ENCODE assay signal across 8 cellular contexts in the genomic region with DNA sequence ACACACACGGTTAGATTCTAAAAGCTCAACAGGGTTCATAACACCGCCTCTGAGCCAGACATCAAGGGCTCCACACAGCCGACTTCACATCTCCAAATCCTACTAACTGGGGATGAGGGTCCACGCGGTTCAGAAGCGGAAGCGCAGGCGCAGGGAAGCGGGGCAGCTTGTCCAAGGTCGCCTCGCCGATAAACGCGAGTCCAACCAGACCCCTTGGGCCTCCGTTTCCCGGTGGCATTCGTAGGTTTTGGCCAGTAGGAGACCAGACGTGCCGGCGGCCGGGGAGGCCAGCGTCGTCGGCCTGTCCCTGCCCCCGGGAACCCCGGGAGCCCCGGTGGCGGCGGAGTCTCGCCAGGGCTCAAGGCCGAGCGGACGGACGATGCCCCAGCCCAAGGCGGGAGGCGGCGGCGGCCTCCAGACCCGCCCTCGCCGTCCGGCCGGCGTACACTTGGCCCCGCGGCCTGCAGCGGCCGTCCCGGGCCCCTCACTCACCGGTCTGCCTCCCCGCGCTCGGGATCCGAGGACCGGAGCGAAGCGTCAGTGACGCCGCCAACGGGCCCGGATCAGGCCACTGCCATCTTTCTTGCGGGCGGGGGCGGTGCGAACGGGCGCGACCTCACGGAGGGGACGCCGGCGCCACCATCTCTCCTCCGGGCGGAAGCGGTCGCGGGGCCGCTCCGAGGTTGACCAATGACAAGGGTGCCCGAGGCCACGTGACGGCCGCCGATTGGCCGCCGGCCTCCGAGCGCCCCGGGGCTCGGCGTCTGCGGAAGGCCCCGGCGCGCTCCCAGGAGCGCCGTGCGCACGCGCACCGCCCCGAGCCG. TPM values are rescaled to one million over a fixed set of nuclear protein-coding genes. Genes with fewer than 3 reads are reported as not detected.
A peak's percentile ranks its signal among the peaks of the same experiment; 100 is the strongest.
DNase-seq lines count a peak whose midpoint lies in the region; ATAC-seq and TF ChIP-seq lines count a peak whose summit lies in the region.

Gene SDF4 (minus strand): TSS at position 602 of the 824 bp plus-strand sequence. CDS start 3,229 bp downstream, outside the sequence.

- peak; percentile 87 for ATAC-seq in HG02610 (IDR thresholded peaks at IDR 0.05; ENCODE audit: unreplicated experiment)

- H3K4me2 ChIP-seq in SK-N-SH, result peak within 1 kb of the TSS; percentile 95

- POLR2A ChIA-PET in GM10248 (lab: Yijun Ruan, JAX) (interaction anchor here (0.6 kb wide), 1 partner anchor 144 kb away, joined by 3 read pairs; the partner anchor contains the start of gene AURKAIP1), SK-N-SH (lab: Yijun Ruan, JAX) (interaction anchor here (0.8 to 1.0 kb wide), 3 partner anchors 42 to 109 kb away, joined by 3 read pairs; partner anchors contain the start of gene UBE2J2)

- H3K4me3 ChIP-seq in SK-N-SH (ENCODE audit: low read depth in 2 of 2, low read length in 1 of 2), result peak within 1 kb of the TSS; percentile 77 to 96

- no peaks in the 10 kb centered on the region for H3K9me2 ChIP-seq in SK-N-SH

- no peak for TF ChIP-seq RAD21 in SK-N-SH (IDR thresholded peaks at IDR 0.05; ENCODE audit: low read length)

- peaks cover 7% of the 10 kb centered on the region for H3F3A ChIP-seq in SK-N-SH (replicated peaks; ENCODE audit: insufficient read depth)

- H3K9ac ChIP-seq in SK-N-SH, result peak within 1 kb of the TSS; percentile 87

- H3K27me3 ChIP-seq in SK-N-SH (ENCODE audit: insufficient read depth), result no peaks in the 10 kb centered on the region

- peak; percentile 100 for DNase-seq in GM10248 (ENCODE audit: extremely low spot score)
- peak; percentile 89 for DNase-seq in NCI-H1092 (lab: John Stamatoyannopoulos, UW)
- peak; percentile 100 for DNase-seq in SK-N-SH
- DNase-seq in activated naive CD4-positive, alpha-beta T cell treated with anti-CD3 and anti-CD28 coated beads, Interleukin-2, amount 50 U/mL, for 16 hours, result peak; percentile 97
- DNase-seq in germinal center (ENCODE audit: low spot score), result peak; percentile 100
- DNase-seq in non-pigmented ciliary epithelial cell (ENCODE audit: low read depth), result peak; percentile 63
- DNase-seq in substantia nigra (lab: John Stamatoyannopoulos, UW), result peak; percentile 73 to 98 (median 93)

- H3K4me1 ChIP-seq in SK-N-SH (ENCODE audit: control insufficient read depth in 1 of 2, insufficient read depth in 2 of 2, low read depth in 1 of 2, low read length in 1 of 2), result peaks cover 0 to 16% of the 10 kb centered on the region in 2 experiments; a peak in 1 of 4 replicates

- peaks cover 61% of the 10 kb centered on the region for H3K79me2 ChIP-seq in SK-N-SH (ENCODE audit: insufficient read depth)

- H2AFZ ChIP-seq in SK-N-SH (ENCODE audit: low read depth), result peak within 1 kb of the TSS; percentile 42; the same call in 1 of the 2 replicates

- peaks cover 0 to 32% of the 10 kb centered on the region in 2 experiments for H3K36me3 ChIP-seq in SK-N-SH (replicated peaks in 1 of 2; ENCODE audit: control insufficient read depth in 1 of 2, insufficient read depth in 2 of 2, low read length in 1 of 2)

- no peak for TF ChIP-seq EP300 in SK-N-SH (IDR thresholded peaks at IDR 0.05; ENCODE audit: borderline replicate concordance in 1 of 2, low read depth in 1 of 2, low read length in 1 of 2)

- H3K27ac ChIP-seq in SK-N-SH (ENCODE audit: low read depth in 2 of 2, low read length in 1 of 2), result peak within 1 kb of the TSS; percentile 68 to 83; a peak in 3 of 4 replicates
- peak within 1 kb of the TSS; percentile 75 for H3K27ac ChIP-seq in substantia nigra (ENCODE audit: low read depth, low read length, poor library complexity, severe bottlenecking)

- H4K20me1 ChIP-seq in SK-N-SH (ENCODE audit: insufficient read depth), result peaks cover 13% of the 10 kb centered on the region; the same call in 1 of the 2 replicates

- 0% methylated on average over 13 of the region's 103 CpGs for WGBS in SK-N-SH (ENCODE audit: low lambda C conversion rate)

- TF ChIP-seq CTCF in GM10248 (IDR thresholded peaks at IDR 0.05; ENCODE audit: control extremely low read depth, extremely low read depth, low read depth, missing control alignments) (no peak), SK-N-SH (IDR thresholded peaks at IDR 0.05) (no peak)

- CTCF ChIA-PET in GM10248 (lab: Yijun Ruan, JAX), result interaction anchor here (0.8 to 2.9 kb wide), 7 partner anchors 10 to 168 kb away, joined by 3 to 8 read pairs (median 3); partner anchors contain the start of gene UBE2J2
- CTCF ChIA-PET in SK-N-SH (lab: Yijun Ruan, JAX), result interaction anchor here (0.7 to 2.5 kb wide), 7 partner anchors 17 to 247 kb away, joined by 3 to 27 read pairs (median 3); partner anchors contain the start of gene C1orf159

- H3K9me3 ChIP-seq in SK-N-SH, result no peaks in the 10 kb centered on the region

TF ChIP-seq in SK-N-SH, 30 proteins besides CTCF, POLR2A, EP300 and RAD21:
- peak; percentile 98 for TF ChIP-seq ELF1 (IDR thresholded peaks at IDR 0.05)
- TF ChIP-seq NFIC (IDR thresholded peaks at IDR 0.05; ENCODE audit: borderline replicate concordance), result no peak
- peak; percentile 69 for TF ChIP-seq GABPA (IDR thresholded peaks at IDR 0.05; ENCODE audit: low read depth)
- peak; percentile 58 for TF ChIP-seq POLR2AphosphoS5 (IDR thresholded peaks at IDR 0.05; ENCODE audit: low read depth, low read length)
- TF ChIP-seq RFX5 (IDR thresholded peaks at IDR 0.05; ENCODE audit: low read length), result peak; percentile 25; the same call in 1 of the 2 replicates
- peak; percentile 24; the same call in 1 of the 2 replicates for TF ChIP-seq MXI1 (IDR thresholded peaks at IDR 0.05; ENCODE audit: low read depth, low read length)
- TF ChIP-seq GATA2 (CRISPR knock-in tag; IDR thresholded peaks at IDR 0.05), result no peak
- TF ChIP-seq CHD2 (IDR thresholded peaks at IDR 0.05; ENCODE audit: low read length, partially characterized antibody), result peak; percentile 58
- TF ChIP-seq MEF2A (IDR thresholded peaks at IDR 0.05; ENCODE audit: borderline replicate concordance, low read depth), result no peak
- TF ChIP-seq USF2 (IDR thresholded peaks at IDR 0.05; ENCODE audit: borderline replicate concordance, low read depth, low read length), result peak; percentile 90
- TF ChIP-seq YY1 (IDR thresholded peaks at IDR 0.05; ENCODE audit: low read depth), result peak; percentile 99
- peak; percentile 96 for TF ChIP-seq NRF1 (IDR thresholded peaks at IDR 0.05; ENCODE audit: low read depth, low read length)
- no peak for TF ChIP-seq TCF12 (IDR thresholded peaks at IDR 0.05)
- 0 out of 2 replicates have a peak, but pooled peaks have one; percentile 17 for TF ChIP-seq RCOR1 (IDR thresholded peaks at IDR 0.05; ENCODE audit: low read length)
- TF ChIP-seq TAF1 (IDR thresholded peaks at IDR 0.05; ENCODE audit: borderline replicate concordance, low read depth, low read length), result peak; percentile 87
- no peak for TF ChIP-seq JUND (IDR thresholded peaks at IDR 0.05)
- peak; percentile 96 for TF ChIP-seq USF1 (IDR thresholded peaks at IDR 0.05; ENCODE audit: borderline replicate concordance, low read depth)
- TF ChIP-seq, protein P1, sequence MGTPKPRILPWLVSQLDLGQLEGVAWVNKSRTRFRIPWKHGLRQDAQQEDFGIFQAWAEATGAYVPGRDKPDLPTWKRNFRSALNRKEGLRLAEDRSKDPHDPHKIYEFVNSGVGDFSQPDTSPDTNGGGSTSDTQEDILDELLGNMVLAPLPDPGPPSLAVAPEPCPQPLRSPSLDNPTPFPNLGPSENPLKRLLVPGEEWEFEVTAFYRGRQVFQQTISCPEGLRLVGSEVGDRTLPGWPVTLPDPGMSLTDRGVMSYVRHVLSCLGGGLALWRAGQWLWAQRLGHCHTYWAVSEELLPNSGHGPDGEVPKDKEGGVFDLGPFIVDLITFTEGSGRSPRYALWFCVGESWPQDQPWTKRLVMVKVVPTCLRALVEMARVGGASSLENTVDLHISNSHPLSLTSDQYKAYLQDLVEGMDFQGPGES (IDR thresholded peaks at IDR 0.05; ENCODE audit: low read depth, low read length), result peak; percentile 40; the same call in 1 of the 2 replicates
- 0 out of 2 replicates have a peak, but pooled peaks have one; percentile 11 for TF ChIP-seq MAX (IDR thresholded peaks at IDR 0.05; ENCODE audit: low read depth)

RNA-seq across cellular contexts. Expression of gene SDF4, which starts in this region (rescaled TPM):
- polyA plus RNA-seq in SK-N-SH (2012; rRNA removed), result 182 and 265 TPM in 2 replicates
- polyA plus RNA-seq in SK-N-SH (2012; cell fraction: cytosol; rRNA removed), result 160 and 235 TPM in 2 replicates
- 199 and 219 TPM in 2 replicates for polyA plus RNA-seq in SK-N-SH (2012; cell fraction: nucleus; rRNA removed)

Comparison
In these comparisons a context has a peak if more than half of its experiments do, and no peak if none do; other contexts are left out.
1. Peak in every context shown above with its lines: DNase-seq, ATAC-seq, H3K4me3 ChIP-seq and H3K27ac ChIP-seq.